ENCODE assay signal across 17 cellular contexts in the genomic region with DNA sequence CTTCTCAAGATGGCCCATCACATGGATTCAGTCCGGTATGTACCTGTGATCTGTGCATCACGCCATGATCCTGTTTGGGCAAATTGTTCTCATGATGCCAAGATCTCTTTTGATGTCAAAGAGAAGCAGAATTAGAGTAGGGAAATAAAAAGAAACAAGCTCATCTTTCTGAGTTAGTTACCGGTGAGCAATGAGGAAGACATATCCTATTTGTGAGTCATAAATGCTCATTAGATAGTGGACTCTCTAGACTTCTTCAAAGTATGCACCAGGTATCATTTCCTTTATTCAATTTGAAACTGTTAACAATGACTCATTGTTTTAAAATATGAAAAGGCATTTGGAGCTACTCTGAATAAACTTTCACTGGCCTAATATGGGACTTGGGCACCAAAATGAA. TPM values are rescaled to one million over a fixed set of nuclear protein-coding genes. Genes with fewer than 3 reads are reported as not detected.
A peak's percentile ranks its signal among the peaks of the same experiment; 100 is the strongest.
DNase-seq lines count a peak whose midpoint lies in the region; ATAC-seq, FAIRE-seq and TF ChIP-seq lines count a peak whose summit lies in the region.
"Had no signal": no experiment of that assay in that cellular context is flagged by ENCODE, and none has a peak within 500 bp of the region (broad histone marks: within the 10 kb centered on the region; RNA-seq: fewer than 3 reads in every experiment).

No MANE protein-coding gene starts in this region.

- peaks cover 0 to 8% of the 10 kb centered on the region in 2 experiments; a peak in 2 of 5 replicates for H3K9me3 Mint-ChIP-seq in H9

- H2BK15ac ChIP-seq in H9 (ENCODE audit: low read depth, low read length): no peak overlapping the region

- H3K27ac ChIP-seq in A549: peak overlapping the region in 1 of 2 experiments; percentile 1; a peak in 1 of 6 replicates
- H3K27ac ChIP-seq in RWPE1: no peak overlapping the region
- no peak overlapping the region for H3K27ac ChIP-seq in H9 (ENCODE audit: insufficient read length, low read depth, low read length)

- no peaks in the 10 kb centered on the region for H3K79me2 ChIP-seq in H9 (ENCODE audit: insufficient read depth, low read length)

- FAIRE-seq in A549 (lab: Jason Lieb, UNC): peak; percentile 97

- no peaks in the 10 kb centered on the region for H4K20me1 ChIP-seq in H9 (ENCODE audit: control insufficient read depth, insufficient read depth, insufficient read length)

- ATAC-seq in A549 (no peak; a peak in 1 of 6 replicates), left ventricle myocardium superior (no peak), HG03520 (IDR thresholded peaks at IDR 0.05; ENCODE audit: unreplicated experiment) (no peak)

- no peaks in the 10 kb centered on the region for H3K79me1 ChIP-seq in H9 (ENCODE audit: insufficient read depth, low read depth, low read length, poor library complexity, severe bottlenecking)

- in situ Hi-C loops in GM13977 (cut with MboI; ENCODE audit: low pct_unique_long_range_greater_than_20kb, low sequenced_read_pairs, unreplicated experiment): no loop called here

- no peaks in the 10 kb centered on the region for H3K27me3 ChIP-seq in H9 (ENCODE audit: insufficient read depth, low read length)

- no peak overlapping the region for H3K23ac ChIP-seq in H9 (ENCODE audit: insufficient read length, low read depth, low read length)

- H3K36me3 Mint-ChIP-seq in H9 (ENCODE audit: insufficient read depth in 1 of 3, low read depth in 3 of 3): no peaks in the 10 kb centered on the region
- H3K36me3 Mint-ChIP-seq: brain had no signal

- CTCF ChIA-PET in A549 (lab: Yijun Ruan, JAX): interaction anchor here (1.0 kb wide), 1 partner anchor 190 kb away, joined by 3 read pairs; no protein-coding TSS in a partner anchor
- CTCF ChIA-PET in RWPE1 (lab: Yijun Ruan, JAX): no interaction called here

- no peak overlapping the region for H2AFZ ChIP-seq in H9 (ENCODE audit: low read length)

- H3K4me1 ChIP-seq in A549: 0 out of 3 replicates have a peak, but pooled peaks cover 6% of the 10 kb centered on the region
- no peaks in the 10 kb centered on the region for H3K4me1 ChIP-seq in H9 (ENCODE audit: insufficient read depth, low read length)

- no peak for TF ChIP-seq RAD21 in A549 (conservative IDR thresholded peaks at IDR 0.05 in 1 of 2, IDR thresholded peaks at IDR 0.05 in 1 of 2)

- H3K4ac ChIP-seq in H9 (ENCODE audit: low read depth, low read length): no peak overlapping the region

- no peaks in the 10 kb centered on the region for H3K23me2 ChIP-seq in H9 (ENCODE audit: insufficient read length, low read depth, low read length, poor library complexity, severe bottlenecking)

- peak in 1 of 2 experiments; percentile 27 for DNase-seq in A549 (ENCODE audit: low read depth in 1 of 2, low spot score in 1 of 2)
- peak; percentile 28 for DNase-seq in GM13977 (ENCODE audit: low spot score)
- DNase-seq in RWPE1 (ENCODE audit: low spot score): peak; percentile 75
- peak; percentile 34 for DNase-seq in glomerular visceral epithelial cell (ENCODE audit: extremely low spot score)
- no peak for DNase-seq in NCI-H748 (lab: John Stamatoyannopoulos, UW; ENCODE audit: unreplicated experiment)
- DNase-seq in left ventricle myocardium superior: no peak
- DNase-seq in H9: no peak
- DNase-seq: NCI-H1436 treated with DMSO at 0.1 percent for 48 hours, NCI-H446, retina had no signal

- no peak overlapping the region for H4K5ac ChIP-seq in H9 (ENCODE audit: insufficient read length, low read depth, low read length)

- H3K27ac Mint-ChIP-seq in H9: no peak overlapping the region
- H3K27ac Mint-ChIP-seq: brain, memory B cell had no signal

- H2BK120ac ChIP-seq in H9 (ENCODE audit: low read depth, low read length, poor library complexity, severe bottlenecking): no peak overlapping the region

- no peak overlapping the region for H3T11ph ChIP-seq in H9 (ENCODE audit: low read length)

- no peak overlapping the region for H2BK12ac ChIP-seq in H9 (ENCODE audit: insufficient read length, low read depth, low read length)

- intact Hi-C loops in left ventricle myocardium superior (cut with micrococcal nuclease): no loop called here

- TF ChIP-seq CTCF in A549 (IDR thresholded peaks at IDR 0.05): no peak
- no peak for TF ChIP-seq CTCF in GM13977 (IDR thresholded peaks at IDR 0.05; ENCODE audit: extremely low read depth, insufficient read depth, missing control alignments)
- TF ChIP-seq CTCF in RWPE1 (conservative IDR thresholded peaks at IDR 0.05; ENCODE audit: low read depth): no peak
- no peak for TF ChIP-seq CTCF in H9 (conservative IDR thresholded peaks at IDR 0.05)

- H3K4me3 ChIP-seq in A549: no peak overlapping the region

- no peak overlapping the region for H3K9ac ChIP-seq in H9 (ENCODE audit: extremely low read depth, insufficient read length, low read length)

- H2AK5ac ChIP-seq in H9 (ENCODE audit: insufficient read length, low read length): no peak overlapping the region

- H3K14ac ChIP-seq in H9 (ENCODE audit: insufficient read depth, low read length): no peak overlapping the region

- H3K9me3 ChIP-seq in A549: no peaks in the 10 kb centered on the region
- H3K9me3 ChIP-seq in H9 (ENCODE audit: control insufficient read depth, low read depth, low read length): no peaks in the 10 kb centered on the region

- no peak overlapping the region for H2BK5ac ChIP-seq in H9 (ENCODE audit: insufficient read length, low read length)

- H3K4me2 ChIP-seq in A549 (0 out of 3 replicates have a peak overlapping the region, but pooled peaks have one; percentile 7), H9 (ENCODE audit: insufficient read depth, insufficient read length, low read length) (no peak overlapping the region)

- no peak for TF ChIP-seq POLR2A in A549 (IDR thresholded peaks at IDR 0.05; ENCODE audit: low read length)

- no peaks in the 10 kb centered on the region for H3K4me1 Mint-ChIP-seq in H9
- H3K4me1 Mint-ChIP-seq: brain had no signal

- no peaks in the 10 kb centered on the region for H3K27me3 Mint-ChIP-seq in H9 (ENCODE audit: low read depth)
- H3K27me3 Mint-ChIP-seq: brain had no signal

- TF ChIP-seq EP300 in A549 (IDR thresholded peaks at IDR 0.05): no peak

- no peak overlapping the region for H4K91ac ChIP-seq in H9 (ENCODE audit: insufficient read length, low read depth, low read length)

- no peak overlapping the region for H3K4me3 Mint-ChIP-seq in H9
- H3K4me3 Mint-ChIP-seq: brain, memory B cell had no signal

- no peak overlapping the region for H2BK20ac ChIP-seq in H9 (ENCODE audit: low read depth, low read length, poor library complexity, severe bottlenecking)

- no peak overlapping the region for H3K18ac ChIP-seq in H9 (ENCODE audit: insufficient read length, low read depth, low read length)

- 56% methylated on average over 3 of the region's 3 CpGs for WGBS in A549 (ENCODE audit: missing lambda C conversion rate)
- WGBS in H9 (ENCODE audit: extremely low coverage, insufficient read length, low lambda C conversion rate): no CpG with 5 or more reads among the region's 3 CpGs

- POLR2A ChIA-PET in A549 (lab: Yijun Ruan, JAX) (no interaction called here), RWPE1 (lab: Yijun Ruan, JAX; ENCODE audit: low non-redundant PET) (interaction anchor here (1.0 kb wide), 1 partner anchor 313 kb away, joined by 3 read pairs; no protein-coding TSS in a partner anchor)

- H3K56ac ChIP-seq in H9 (ENCODE audit: insufficient read length, low read depth, low read length): no peak overlapping the region

- no peak overlapping the region for H4K8ac ChIP-seq in H9 (replicated peaks; ENCODE audit: insufficient read length, low read depth, low read length)

TF ChIP-seq in A549, 52 proteins besides CTCF, POLR2A, EP300 and RAD21 (continues in another document):
- TF ChIP-seq FOSL2 (IDR thresholded peaks at IDR 0.05) (peak; percentile 49; the same call in 1 of the 2 replicates), FOSL2 (CRISPR knock-in tag; IDR thresholded peaks at IDR 0.05) (peak; percentile 75), JUNB (IDR thresholded peaks at IDR 0.05) (peak; percentile 60; the same call in 1 of the 2 replicates)

RNA-seq across cellular contexts. Expression of gene KRTAP4-12, which starts 8.0 kb away (rescaled TPM):
- polyA plus RNA-seq in A549 (2011; rRNA removed): not detected in 2 replicates
- polyA plus RNA-seq in A549 (2012; cell fraction: cytosol; rRNA removed): not detected in 2 replicates
- polyA plus RNA-seq in A549 (2012; cell fraction: nucleus; rRNA removed): not detected in 2 replicates
- polyA plus RNA-seq in A549 (2017; fragmentation: RNase III; extraction: RNeasy Plus Mini Kit Qiagen cat#74134 plus additional on column Dnase treatment): not detected in 3 replicates
- not detected in 2 replicates for polyA minus RNA-seq in A549 (2011; rRNA and poly(A)+ RNA removed)
- total RNA-seq in left ventricle myocardium superior: not detected
- total RNA-seq in H9 (2021): not detected in 2 replicates
- total RNA-seq: H4, OCI-LY7 had no signal
- polyA plus RNA-seq: neural cell, thymus had no signal

RNA-seq across cellular contexts. Expression of gene KRTAP4-6, which starts 8.4 kb away (rescaled TPM):
- polyA plus RNA-seq in A549 (2011; rRNA removed): not detected in 2 replicates
- not detected in 2 replicates for polyA plus RNA-seq in A549 (2012; cell fraction: cytosol; rRNA removed)
- not detected in 2 replicates for polyA plus RNA-seq in A549 (2012; cell fraction: nucleus; rRNA removed)
- polyA plus RNA-seq in A549 (2017; fragmentation: RNase III; extraction: RNeasy Plus Mini Kit Qiagen cat#74134 plus additional on column Dnase treatment): not detected in 3 replicates
- not detected in 2 replicates for polyA minus RNA-seq in A549 (2011; rRNA and poly(A)+ RNA removed)
- not detected for total RNA-seq in left ventricle myocardium superior
- total RNA-seq in H9 (2021): not detected in 2 replicates
- total RNA-seq: H4, OCI-LY7 had no signal
- polyA plus RNA-seq: neural cell, thymus had no signal

RNA-seq across cellular contexts. Expression of gene KRTAP4-11, which starts 13.8 kb away (rescaled TPM):
- polyA plus RNA-seq in A549 (2011; rRNA removed) (not detected in 2 replicates), A549 (2017; fragmentation: RNase III; extraction: RNeasy Plus Mini Kit Qiagen cat#74134 plus additional on column Dnase treatment) (not detected in 3 replicates)
- polyA plus RNA-seq in A549 (2012; cell fraction: cytosol; rRNA removed): not detected in 2 replicates
- polyA plus RNA-seq in A549 (2012; cell fraction: nucleus; rRNA removed): not detected in 2 replicates
- polyA minus RNA-seq in A549 (2011; rRNA and poly(A)+ RNA removed): not detected in 2 replicates
- total RNA-seq in left ventricle myocardium superior (not detected), H9 (2021) (not detected in 2 replicates)
- total RNA-seq: H4, OCI-LY7 had no signal
- polyA plus RNA-seq: neural cell, thymus had no signal

RNA-seq across cellular contexts. Expression of gene KRTAP4-5, which starts 17.6 kb away (rescaled TPM):
- polyA plus RNA-seq in A549 (2011; rRNA removed) (not detected in 2 replicates), A549 (2017; fragmentation: RNase III; extraction: RNeasy Plus Mini Kit Qiagen cat#74134 plus additional on column Dnase treatment) (not detected in 3 replicates)
- polyA plus RNA-seq in A549 (2012; cell fraction: cytosol; rRNA removed): not detected in 2 replicates
- not detected in 2 replicates for polyA plus RNA-seq in A549 (2012; cell fraction: nucleus; rRNA removed)
- polyA minus RNA-seq in A549 (2011; rRNA and poly(A)+ RNA removed): not detected in 2 replicates
- total RNA-seq in left ventricle myocardium superior (not detected), H9 (2021) (not detected in 2 replicates)
- total RNA-seq: H4, OCI-LY7 had no signal
- polyA plus RNA-seq: neural cell, thymus had no signal

RNA-seq across cellular contexts. Expression of gene KRTAP4-9, which starts 26.8 kb away (rescaled TPM):
- polyA plus RNA-seq in A549 (2011; rRNA removed) (not detected in 2 replicates), A549 (2017; fragmentation: RNase III; extraction: RNeasy Plus Mini Kit Qiagen cat#74134 plus additional on column Dnase treatment) (not detected in 3 replicates)
- not detected in 2 replicates for polyA plus RNA-seq in A549 (2012; cell fraction: cytosol; rRNA removed)
- not detected in 2 replicates for polyA plus RNA-seq in A549 (2012; cell fraction: nucleus; rRNA removed)
- not detected in 2 replicates for polyA minus RNA-seq in A549 (2011; rRNA and poly(A)+ RNA removed)
- total RNA-seq in left ventricle myocardium superior (not detected), H9 (2021) (not detected in 2 replicates)
- total RNA-seq: H4, OCI-LY7 had no signal
- polyA plus RNA-seq: neural cell, thymus had no signal

Comparison
In these comparisons a context has a peak if more than half of its experiments do, and no peak if none do; other contexts are left out.
1. DNase-seq: peak in GM13977 (single experiment), RWPE1 (single experiment) and glomerular visceral epithelial cell (single experiment); none in NCI-H748 (single experiment), left ventricle myocardium superior (single experiment) and H9 (single experiment).